ENCODE assay signal across 25 cellular contexts in genomic region chr22:49406047-49406650, GRCh38.
"Had no signal": no experiment of that assay in that cellular context is flagged by ENCODE, and none has a peak within 500 bp of the region (broad histone marks: within the 10 kb centered on the region; RNA-seq: fewer than 3 reads in every experiment).

No MANE protein-coding gene starts in this region.

- DNase-seq: activated CD8-positive, alpha-beta T cell treated with anti-CD3 and anti-CD28 coated beads, Interleukin-2, amount 10 ng/mL, durations not matched to agents 7 days and 5 days; activated gamma-delta T cell; activated naive CD4-positive, alpha-beta T cell treated with anti-CD3 and anti-CD28 coated beads, Interleukin-2, amount 10 ng/mL, durations not matched to agents 7 days and 5 days; activated naive CD8-positive, alpha-beta T cell treated with anti-CD3 and anti-CD28 coated beads, Interleukin-2, amount 10 ng/mL, durations not matched to agents 7 days and 5 days; activated T-cell treated with anti-CD3 and anti-CD28 coated beads, Interleukin-2, amount 50 U/mL, for 24 hours; effector memory CD8-positive, alpha-beta T cell; erythroblast; hippocampal formation; left cardiac atrium; stimulated activated CD4-positive, alpha-beta T cell treated with anti-CD3 and anti-CD28 coated beads, Interleukin-1b, Interleukin-23, amount 100 ng/mL, for 48 hours; stimulated activated CD4-positive, alpha-beta T cell treated with anti-CD3 and anti-CD28 coated beads, Interleukin-4, amount 100 ng/mL, for 4 hours; stimulated activated CD8-positive, alpha-beta memory T cell treated with anti-CD3 and anti-CD28 coated beads, Interleukin-4, amount 100 ng/mL, for 48 hours; stimulated activated naive CD8-positive, alpha-beta T cell treated with anti-CD3 and anti-CD28 coated beads, Interleukin-15, amount 100 ng/mL, for 72 hours; T-helper 2 cell; tibial artery had no signal

- H3K36me3 ChIP-seq: ascending aorta, cardiac muscle cell, gastroesophageal sphincter, tibial artery had no signal

- H3K4me3 ChIP-seq: ascending aorta, cardiac muscle cell, coronary artery, dorsolateral prefrontal cortex, gastroesophageal sphincter, smooth muscle cell, tibial artery had no signal

- H3K27me3 ChIP-seq: ascending aorta, cardiac muscle cell had no signal

- H3K27ac Mint-ChIP-seq: activated CD8-positive, alpha-beta T cell treated with anti-CD3 and anti-CD28 coated beads, Interleukin-2, amount 10 ng/mL, durations not matched to agents 7 days and 5 days; activated naive CD4-positive, alpha-beta T cell treated with anti-CD3 and anti-CD28 coated beads, Interleukin-2, amount 10 ng/mL, durations not matched to agents 7 days and 5 days; activated naive CD8-positive, alpha-beta T cell treated with anti-CD3 and anti-CD28 coated beads, Interleukin-2, amount 10 ng/mL, durations not matched to agents 7 days and 5 days; activated T-cell treated with anti-CD3 and anti-CD28 coated beads, Interleukin-2, amount 50 U/mL, for 24 hours; effector memory CD8-positive, alpha-beta T cell; memory B cell; naive thymus-derived CD8-positive, alpha-beta T cell; stimulated activated memory B cell treated with anti-CD40 and anti-IgM and Interleukin-4, amounts not matched to agents 10 μg/mL and 1 μg/mL and 100 μg/mL, for 72 hours; stimulated activated naive CD8-positive, alpha-beta T cell treated with anti-CD3 and anti-CD28 coated beads, Interleukin-15, amount 100 ng/mL, for 72 hours had no signal

- H3K4me1 Mint-ChIP-seq: activated naive CD4-positive, alpha-beta T cell treated with anti-CD3 and anti-CD28 coated beads, Interleukin-2, amount 10 ng/mL, durations not matched to agents 7 days and 5 days; activated naive CD8-positive, alpha-beta T cell treated with anti-CD3 and anti-CD28 coated beads, Interleukin-2, amount 10 ng/mL, durations not matched to agents 7 days and 5 days; naive thymus-derived CD8-positive, alpha-beta T cell; stimulated activated memory B cell treated with anti-CD40 and anti-IgM and Interleukin-4, amounts not matched to agents 10 μg/mL and 1 μg/mL and 100 μg/mL, for 72 hours; stimulated activated naive CD8-positive, alpha-beta T cell treated with anti-CD3 and anti-CD28 coated beads, Interleukin-15, amount 100 ng/mL, for 72 hours had no signal

- H3K36me3 Mint-ChIP-seq: activated naive CD4-positive, alpha-beta T cell treated with anti-CD3 and anti-CD28 coated beads, Interleukin-2, amount 10 ng/mL, durations not matched to agents 7 days and 5 days; activated naive CD8-positive, alpha-beta T cell treated with anti-CD3 and anti-CD28 coated beads, Interleukin-2, amount 10 ng/mL, durations not matched to agents 7 days and 5 days; brain; stimulated activated memory B cell treated with anti-CD40 and anti-IgM and Interleukin-4, amounts not matched to agents 10 μg/mL and 1 μg/mL and 100 μg/mL, for 72 hours had no signal

- ATAC-seq: activated CD8-positive, alpha-beta T cell treated with anti-CD3 and anti-CD28 coated beads, Interleukin-2, amount 10 ng/mL, durations not matched to agents 7 days and 5 days; effector memory CD8-positive, alpha-beta T cell; gastroesophageal sphincter; left cardiac atrium; naive thymus-derived CD8-positive, alpha-beta T cell; stimulated activated memory B cell treated with anti-CD40 and anti-IgM and Interleukin-4, amounts not matched to agents 10 μg/mL and 1 μg/mL and 100 μg/mL, for 72 hours; stimulated activated naive CD8-positive, alpha-beta T cell treated with anti-CD3 and anti-CD28 coated beads, Interleukin-15, amount 100 ng/mL, for 72 hours had no signal

- H3K4me2 ChIP-seq: smooth muscle cell had no signal

- H3K4me3 Mint-ChIP-seq: activated CD8-positive, alpha-beta T cell treated with anti-CD3 and anti-CD28 coated beads, Interleukin-2, amount 10 ng/mL, durations not matched to agents 7 days and 5 days; activated naive CD4-positive, alpha-beta T cell treated with anti-CD3 and anti-CD28 coated beads, Interleukin-2, amount 10 ng/mL, durations not matched to agents 7 days and 5 days; activated naive CD8-positive, alpha-beta T cell treated with anti-CD3 and anti-CD28 coated beads, Interleukin-2, amount 10 ng/mL, durations not matched to agents 7 days and 5 days; activated T-cell treated with anti-CD3 and anti-CD28 coated beads, Interleukin-2, amount 50 U/mL, for 24 hours; brain; effector memory CD8-positive, alpha-beta T cell; memory B cell; naive thymus-derived CD8-positive, alpha-beta T cell; stimulated activated memory B cell treated with anti-CD40 and anti-IgM and Interleukin-4, amounts not matched to agents 10 μg/mL and 1 μg/mL and 100 μg/mL, for 72 hours; stimulated activated naive CD8-positive, alpha-beta T cell treated with anti-CD3 and anti-CD28 coated beads, Interleukin-15, amount 100 ng/mL, for 72 hours had no signal

- H3K4me1 ChIP-seq: ascending aorta, gastroesophageal sphincter, tibial artery had no signal

- H3K27ac ChIP-seq: ascending aorta, cardiac muscle cell, coronary artery, gastroesophageal sphincter, tibial artery had no signal

- H3K9me3 Mint-ChIP-seq: activated naive CD4-positive, alpha-beta T cell treated with anti-CD3 and anti-CD28 coated beads, Interleukin-2, amount 10 ng/mL, durations not matched to agents 7 days and 5 days; activated naive CD8-positive, alpha-beta T cell treated with anti-CD3 and anti-CD28 coated beads, Interleukin-2, amount 10 ng/mL, durations not matched to agents 7 days and 5 days had no signal
